ENCODE assay signal across 19 cellular contexts in genomic region chr4:109833756-109834155, GRCh38. TPM values are rescaled to one million over a fixed set of nuclear protein-coding genes. Genes with fewer than 3 reads are reported as not detected.
A peak's percentile ranks its signal among the peaks of the same experiment; 100 is the strongest.
DNase-seq lines count a peak whose midpoint lies in the region; ATAC-seq, FAIRE-seq and TF ChIP-seq lines count a peak whose summit lies in the region.
"Had no signal": no experiment of that assay in that cellular context is flagged by ENCODE, and none has a peak within 500 bp of the region (broad histone marks: within the 10 kb centered on the region; RNA-seq: fewer than 3 reads in every experiment).

No MANE protein-coding gene starts in this region.

- H4K8ac ChIP-seq in IMR-90 (ENCODE audit: low read depth in 2 of 2, low read length in 2 of 2) = no peak overlapping the region

- no peak overlapping the region for H3K4ac ChIP-seq in IMR-90 (ENCODE audit: low read depth, low read length)

- H3K9me3 ChIP-seq in IMR-90 (ENCODE audit: control insufficient read depth, insufficient read depth, low read length) (no peaks in the 10 kb centered on the region), K562 (replicated peaks; ENCODE audit: control insufficient read depth, insufficient read depth, low read depth, low read length) (no peaks in the 10 kb centered on the region)
- H3K9me3 ChIP-seq: A549 had no signal

- no peak for DNase-seq in IMR-90
- DNase-seq in K562 (ENCODE audit: extremely low read depth in 1 of 4, low spot score in 3 of 4) = no peak
- DNase-seq in NCI-H526 (lab: John Stamatoyannopoulos, UW) = no peak
- DNase-seq in amygdala (lab: John Stamatoyannopoulos, UW) = no peak
- DNase-seq: 8988T; C1 segment of cervical spinal cord; Calu3; CD4-positive, alpha-beta memory T cell; COR-L47; DMS53; DMS79 treated with DMSO at 0.1 percent for 48 hours; H9 had no signal

- no peak overlapping the region for H3K18ac ChIP-seq in IMR-90 (ENCODE audit: low read depth, low read length)

- H3K4me1 ChIP-seq in ACC112 (ENCODE audit: control insufficient read depth, insufficient read depth, low read length, unreplicated experiment) (no peaks in the 10 kb centered on the region), IMR-90 (ENCODE audit: control insufficient read depth, insufficient read depth, low read length) (no peaks in the 10 kb centered on the region), K562 (replicated peaks in 1 of 2; ENCODE audit: control insufficient read depth in 2 of 2, insufficient read depth in 2 of 2, low read length in 2 of 2) (no peaks in the 10 kb centered on the region; a peak in 1 of 5 replicates)
- H3K4me1 ChIP-seq: A549 had no signal

- no peak overlapping the region for H2AK5ac ChIP-seq in IMR-90 (ENCODE audit: low read depth, low read length)

- H3K79me2 ChIP-seq in ACC112 (ENCODE audit: control insufficient read depth, insufficient read depth, low read length, unreplicated experiment) (no peaks in the 10 kb centered on the region), K562 (ENCODE audit: control insufficient read depth, insufficient read depth, low read length) (no peaks in the 10 kb centered on the region)

- H2AFZ ChIP-seq in ACC112 (ENCODE audit: low read length, unreplicated experiment) (no peak overlapping the region), IMR-90 (replicated peaks; ENCODE audit: low read length, poor library complexity) (no peak overlapping the region), K562 (ENCODE audit: low read depth, low read length) (no peak overlapping the region)

- no peak for TF ChIP-seq EP300 in K562 (IDR thresholded peaks at IDR 0.05; ENCODE audit: low read length)

- CTCF ChIA-PET in IMR-90 (lab: Yijun Ruan, JAX) = interaction anchor here (0.6 to 1.4 kb wide), 2 partner anchors 17 to 412 kb away, joined by 3 read pairs; no protein-coding TSS in a partner anchor
- CTCF ChIA-PET in K562 (lab: Yijun Ruan, JAX; ENCODE audit: low intra/inter-chr PET ratio) = no interaction called here

- no peak for FAIRE-seq in K562 (lab: Jason Lieb, UNC)
- FAIRE-seq: A549, GM12892 had no signal

- peak overlapping the region; percentile 31 for H3K4me3 ChIP-seq in ACC112 (ENCODE audit: low read depth, low read length)
- no peak overlapping the region for H3K4me3 ChIP-seq in IMR-90 (ENCODE audit: insufficient read depth, low read depth, low read length)
- H3K4me3 ChIP-seq in K562 = no peak overlapping the region
- H3K4me3 ChIP-seq: A549 had no signal

- H4K91ac ChIP-seq in IMR-90 (ENCODE audit: insufficient read depth, low read depth, low read length) = no peak overlapping the region

- TF ChIP-seq CTCF in IMR-90 (conservative IDR thresholded peaks at IDR 0.05; ENCODE audit: low read depth, low read length) (no peak), K562 (IDR thresholded peaks at IDR 0.05 in 2 of 3, conservative IDR thresholded peaks at IDR 0.05 in 1 of 3; ENCODE audit: insufficient read depth in 2 of 3, low read depth in 1 of 3, low read length in 3 of 3) (no peak)

- WGBS in IMR-90 (ENCODE audit: extremely low coverage in 2 of 2, insufficient read length in 1 of 2), 2 experiments = no CpG with 5 or more reads among the region's 4 CpGs
- 50% methylated on average over 4 of the region's 4 CpGs for WGBS in K562 (ENCODE audit: insufficient coverage, low coverage, missing lambda C conversion rate)

- dilution Hi-C loops in IMR-90 (cut with HindIII; ENCODE audit: low sequenced_read_pairs, unreplicated experiment) = no loop called here

- BruUV-seq in IMR-90 (replicated peaks; lab: Mats Ljungman, UMichigan) (no TSS peak), K562 (replicated peaks; lab: Mats Ljungman, UMichigan) (no TSS peak)

- H2BK15ac ChIP-seq in IMR-90 (ENCODE audit: low read depth, low read length) = no peak overlapping the region

- H3K36me3 ChIP-seq in ACC112 (ENCODE audit: insufficient read depth, low read length) (no peaks in the 10 kb centered on the region), IMR-90 (ENCODE audit: control insufficient read depth, insufficient read depth, low read length) (no peaks in the 10 kb centered on the region), K562 (ENCODE audit: control insufficient read depth, insufficient read depth, low read length) (no peaks in the 10 kb centered on the region)

- TF ChIP-seq POLR2A in IMR-90 (IDR thresholded peaks at IDR 0.05; ENCODE audit: low read depth, low read length) (no peak), K562 (conservative IDR thresholded peaks at IDR 0.05) (no peak)

- no peak overlapping the region for H2BK120ac ChIP-seq in IMR-90 (ENCODE audit: low read depth, low read length)

- TF ChIP-seq RAD21 in IMR-90 (IDR thresholded peaks at IDR 0.05; ENCODE audit: low read length) = no peak
- TF ChIP-seq RAD21 in K562 (CRISPR knock-in tag; conservative IDR thresholded peaks at IDR 0.05 in 1 of 2, IDR thresholded peaks at IDR 0.05 in 1 of 2) = no peak

- H3K9ac ChIP-seq in IMR-90 (ENCODE audit: low read depth, low read length) (no peak overlapping the region), K562 (ENCODE audit: insufficient read depth in 1 of 2, low read depth in 2 of 2, low read length in 2 of 2) (no peak overlapping the region)

- H3K27ac ChIP-seq in ACC112 (ENCODE audit: low read depth, low read length) = no peak overlapping the region
- H3K27ac ChIP-seq in IMR-90 (ENCODE audit: insufficient read depth, low read length) = no peak overlapping the region
- H3K27ac ChIP-seq in K562 (ENCODE audit: extremely low read depth, low read depth, low read length) = no peak overlapping the region
- H3K27ac ChIP-seq: A549 had no signal

- H3K56ac ChIP-seq in IMR-90 (ENCODE audit: extremely low read depth, insufficient read depth, low read length) = no peak overlapping the region

- no peak overlapping the region for H3K23ac ChIP-seq in IMR-90 (ENCODE audit: low read depth, low read length)

- no peaks in the 10 kb centered on the region for H3K27me3 ChIP-seq in ACC112 (ENCODE audit: insufficient read depth, low read length)
- no peaks in the 10 kb centered on the region for H3K27me3 ChIP-seq in IMR-90 (ENCODE audit: control insufficient read depth, insufficient read depth, low read length)
- H3K27me3 ChIP-seq in K562 (ENCODE audit: control insufficient read depth in 2 of 2, insufficient read depth in 2 of 2, low read length in 2 of 2) = no peaks in the 10 kb centered on the region

- H3K14ac ChIP-seq in IMR-90 (replicated peaks; ENCODE audit: low read depth, low read length) = no peak overlapping the region

- intact Hi-C loops in IMR-90 (cut with micrococcal nuclease) = no loop called here
- intact Hi-C loops in K562 (cut with micrococcal nuclease) = no loop called here

- no peaks in the 10 kb centered on the region for H4K20me1 ChIP-seq in IMR-90 (ENCODE audit: insufficient read depth, low read length)
- no peaks in the 10 kb centered on the region for H4K20me1 ChIP-seq in K562 (replicated peaks; ENCODE audit: control insufficient read depth, insufficient read depth, low read length)

- POLR2A ChIA-PET in IMR-90 (lab: Charles Lee; ENCODE audit: unreplicated experiment) = no interaction called here
- POLR2A ChIA-PET in K562 (lab: Yijun Ruan, JAX) = no interaction called here

- H3K9me1 ChIP-seq in IMR-90 (ENCODE audit: insufficient read depth, low read length) (no peaks in the 10 kb centered on the region), K562 (ENCODE audit: control insufficient read depth, insufficient read depth, low read length) (no peaks in the 10 kb centered on the region)

- no peak overlapping the region for H2BK5ac ChIP-seq in IMR-90 (ENCODE audit: low read depth, low read length, poor library complexity, severe bottlenecking)

- ATAC-seq in IMR-90 (ENCODE audit: low read depth) = no peak
- no peak for ATAC-seq in K562
- ATAC-seq: A549, HCT116 had no signal

- no peak overlapping the region for H3K4me2 ChIP-seq in IMR-90 (ENCODE audit: low read depth, low read length)
- no peak overlapping the region for H3K4me2 ChIP-seq in K562 (ENCODE audit: insufficient read depth, low read length)
- H3K4me2 ChIP-seq: A549 had no signal

- H4K5ac ChIP-seq in IMR-90 (ENCODE audit: low read depth, low read length) = no peak overlapping the region

- in situ Hi-C loops in IMR-90 (cut with MboI; ENCODE audit: low sequenced_read_pairs) = no loop called here
- in situ Hi-C loops in K562 (cut with MboI) = loop anchor here (10.0 kb wide), 1 partner anchor 399 kb away; the partner anchor contains the start of gene SEC24B

- no peak overlapping the region for H2BK20ac ChIP-seq in IMR-90 (ENCODE audit: low read depth, low read length)

- no peaks in the 10 kb centered on the region for H3K79me1 ChIP-seq in IMR-90 (ENCODE audit: low read depth in 1 of 2, low read length in 2 of 2)

- H2AK9ac ChIP-seq in IMR-90 (replicated peaks; ENCODE audit: low read depth, low read length, poor library complexity) = no peak overlapping the region

RNA-seq across cellular contexts. Expression of gene RRH, which starts 6.0 kb away (rescaled TPM):
- not detected in 2 replicates for total RNA-seq in IMR-90 (2012; rRNA removed)
- 0.05 and 0.11 TPM in 2 replicates for polyA plus RNA-seq in IMR-90 (2012; rRNA removed)
- polyA plus RNA-seq in IMR-90 (2012; cell fraction: cytosol; rRNA removed) = not detected in 2 replicates
- polyA plus RNA-seq in IMR-90 (2012; cell fraction: nucleus; rRNA removed; ENCODE audit: low replicate concordance) = 0.25 TPM in 1 of 2 replicates, not detected in the other
- total RNA-seq in K562 (2011; cell fraction: chromatin; rRNA removed; ENCODE audit: low replicate concordance) = 0.60 and 0.97 TPM in 2 replicates
- total RNA-seq in K562 (2011; cell fraction: nucleolus; rRNA removed) = 0.17 TPM in 1 of 2 replicates, not detected in the other
- total RNA-seq in K562 (2011; cell fraction: nucleoplasm; rRNA removed) = 0.81 and 2.2 TPM in 2 replicates
- total RNA-seq in K562 (2014; rRNA removed) = not detected in 2 replicates
- 0.16 TPM in 1 of 2 replicates, not detected in the other for total RNA-seq in K562 (2014; rRNA removed; fragmentation: Illumina TruSeq; extraction: Trizol)
- total RNA-seq in K562 (2015; rRNA removed; fragmentation: Illumina TruSeq; extraction: Trizol) = 0.18 TPM in 1 of 2 replicates, not detected in the other
- total RNA-seq in K562 (2021) = not detected in 2 replicates
- 0.28 and 0.31 TPM in 2 replicates for polyA plus RNA-seq in K562 (2011; rRNA removed)
- polyA plus RNA-seq in K562 (2011; cell fraction: cytosol; rRNA removed) = 0.04 and 0.15 TPM in 2 replicates
- polyA plus RNA-seq in K562 (2011; cell fraction: nucleus; rRNA removed) = 0.48 and 0.86 TPM in 2 replicates
- polyA plus RNA-seq in K562 (2012) = not detected in 2 replicates
- 0.14 and 0.18 TPM in 2 replicates for polyA plus RNA-seq in K562 (2014; fragmentation: Illumina TruSeq; extraction: Trizol)
- under 1 TPM; 0.04 to 0.07 TPM for polyA plus RNA-seq in K562 (2014; fragmentation: Nextera tagmentation; extraction: Ambion mirVana)
- 0.05 and 0.07 TPM in 2 replicates for polyA plus RNA-seq in K562 (2014; rRNA removed)
- 0.51 TPM in 1 of 2 replicates, not detected in the other for polyA minus RNA-seq in K562 (2011; rRNA and poly(A)+ RNA removed)
- not detected in 2 replicates for polyA minus RNA-seq in K562 (2011; cell fraction: cytosol; rRNA and poly(A)+ RNA removed)
- polyA minus RNA-seq in K562 (2011; cell fraction: nucleus; rRNA and poly(A)+ RNA removed) = 0.67 TPM in 1 of 2 replicates, not detected in the other
- total RNA-seq: Daoy, G401, H4, H9 had no signal
- polyA plus RNA-seq: CD4-positive, alpha-beta memory T cell had no signal

RNA-seq across cellular contexts. Expression of gene LRIT3, which starts 14.2 kb away (rescaled TPM):
- total RNA-seq in IMR-90 (2012; rRNA removed) (not detected in 2 replicates), K562 (2014; rRNA removed) (not detected in 2 replicates), K562 (2014; rRNA removed; fragmentation: Illumina TruSeq; extraction: Trizol) (0.04 and 0.10 TPM in 2 replicates), K562 (2015; rRNA removed; fragmentation: Illumina TruSeq; extraction: Trizol) (0.04 TPM in 1 of 2 replicates, not detected in the other), K562 (2021) (not detected in 2 replicates)
- polyA plus RNA-seq in IMR-90 (2012; rRNA removed) (0.02 TPM in 1 of 2 replicates, not detected in the other), K562 (2011; rRNA removed) (0.10 and 0.20 TPM in 2 replicates), K562 (2014; fragmentation: Illumina TruSeq; extraction: Trizol) (0.04 TPM in 1 of 2 replicates, not detected in the other), K562 (2014; fragmentation: Nextera tagmentation; extraction: Ambion mirVana) (not detected), K562 (2014; rRNA removed) (0.07 TPM in 2 replicates)
- not detected in 2 replicates for polyA plus RNA-seq in IMR-90 (2012; cell fraction: cytosol; rRNA removed)
- 0.02 and 0.11 TPM in 2 replicates for polyA plus RNA-seq in IMR-90 (2012; cell fraction: nucleus; rRNA removed; ENCODE audit: low replicate concordance)
- 0.19 and 0.60 TPM in 2 replicates for total RNA-seq in K562 (2011; cell fraction: chromatin; rRNA removed; ENCODE audit: low replicate concordance)
- total RNA-seq in K562 (2011; cell fraction: nucleolus; rRNA removed) = 0.13 and 0.17 TPM in 2 replicates
- 0.15 TPM in 1 of 2 replicates, not detected in the other for total RNA-seq in K562 (2011; cell fraction: nucleoplasm; rRNA removed)
- 0.03 and 0.16 TPM in 2 replicates for polyA plus RNA-seq in K562 (2011; cell fraction: cytosol; rRNA removed)
- 0.26 and 0.84 TPM in 2 replicates for polyA plus RNA-seq in K562 (2011; cell fraction: nucleus; rRNA removed)
- polyA plus RNA-seq in K562 (2012) = 0.04 and 0.05 TPM in 2 replicates
- polyA minus RNA-seq in K562 (2011; rRNA and poly(A)+ RNA removed) = 0.36 TPM in 1 of 2 replicates, not detected in the other
- 0.36 TPM in 1 of 2 replicates, not detected in the other for polyA minus RNA-seq in K562 (2011; cell fraction: cytosol; rRNA and poly(A)+ RNA removed)
- polyA minus RNA-seq in K562 (2011; cell fraction: nucleus; rRNA and poly(A)+ RNA removed) = 0.13 and 0.56 TPM in 2 replicates
- total RNA-seq: Daoy, G401, H4 had no signal
- polyA plus RNA-seq: CD4-positive, alpha-beta memory T cell had no signal

RNA-seq across cellular contexts. Expression of gene GAR1, which starts 18.2 kb away (rescaled TPM):
- total RNA-seq in IMR-90 (2012; rRNA removed) (1.1 and 4.4 TPM in 2 replicates), K562 (2014; rRNA removed) (63.0 and 75.3 TPM in 2 replicates), K562 (2014; rRNA removed; fragmentation: Illumina TruSeq; extraction: Trizol) (47.6 and 56.1 TPM in 2 replicates), K562 (2015; rRNA removed; fragmentation: Illumina TruSeq; extraction: Trizol) (54.7 and 68.2 TPM in 2 replicates), K562 (2021) (78.7 and 86.1 TPM in 2 replicates)
- polyA plus RNA-seq in IMR-90 (2012; rRNA removed) (18.2 and 22.0 TPM in 2 replicates), K562 (2011; rRNA removed) (49.6 and 81.8 TPM in 2 replicates), K562 (2014; fragmentation: Illumina TruSeq; extraction: Trizol) (151 and 171 TPM in 2 replicates), K562 (2014; fragmentation: Nextera tagmentation; extraction: Ambion mirVana) (10 to 100 TPM; 35.7 to 44.2 TPM), K562 (2014; rRNA removed) (179 and 194 TPM in 2 replicates)
- polyA plus RNA-seq in IMR-90 (2012; cell fraction: cytosol; rRNA removed) = 4.6 and 5.9 TPM in 2 replicates
- 0.89 and 6.2 TPM in 2 replicates for polyA plus RNA-seq in IMR-90 (2012; cell fraction: nucleus; rRNA removed; ENCODE audit: low replicate concordance)
- total RNA-seq in K562 (2011; cell fraction: chromatin; rRNA removed; ENCODE audit: low replicate concordance) = 7.4 and 24.1 TPM in 2 replicates
- 5.0 and 6.8 TPM in 2 replicates for total RNA-seq in K562 (2011; cell fraction: nucleolus; rRNA removed)
- total RNA-seq in K562 (2011; cell fraction: nucleoplasm; rRNA removed) = 16.8 and 24.8 TPM in 2 replicates
- polyA plus RNA-seq in K562 (2011; cell fraction: cytosol; rRNA removed) = 12.3 and 24.5 TPM in 2 replicates
- polyA plus RNA-seq in K562 (2011; cell fraction: nucleus; rRNA removed) = 9.6 and 14.6 TPM in 2 replicates
- 68.9 and 285 TPM in 2 replicates for polyA plus RNA-seq in K562 (2012)
- 18.4 and 20.3 TPM in 2 replicates for polyA minus RNA-seq in K562 (2011; rRNA and poly(A)+ RNA removed)
- 11.5 and 12.1 TPM in 2 replicates for polyA minus RNA-seq in K562 (2011; cell fraction: cytosol; rRNA and poly(A)+ RNA removed)
- polyA minus RNA-seq in K562 (2011; cell fraction: nucleus; rRNA and poly(A)+ RNA removed) = 4.3 and 9.1 TPM in 2 replicates

RNA-seq across cellular contexts. Expression of gene CFI, which starts 32.0 kb away (rescaled TPM):
- total RNA-seq in IMR-90 (2012; rRNA removed) (0.18 and 0.28 TPM in 2 replicates), K562 (2014; rRNA removed) (0.41 and 1.4 TPM in 2 replicates), K562 (2014; rRNA removed; fragmentation: Illumina TruSeq; extraction: Trizol) (0.61 and 0.62 TPM in 2 replicates), K562 (2015; rRNA removed; fragmentation: Illumina TruSeq; extraction: Trizol) (8.3 and 8.4 TPM in 2 replicates), K562 (2021) (0.94 and 0.95 TPM in 2 replicates)
- polyA plus RNA-seq in IMR-90 (2012; rRNA removed) (0.10 and 0.12 TPM in 2 replicates), K562 (2011; rRNA removed) (0.22 and 0.54 TPM in 2 replicates), K562 (2014; fragmentation: Illumina TruSeq; extraction: Trizol) (0.58 and 1.00 TPM in 2 replicates), K562 (2014; fragmentation: Nextera tagmentation; extraction: Ambion mirVana) (1 to 10 TPM in 1 of 2 experiments, under 1 TPM in 1; 0.30 to 1.1 TPM), K562 (2014; rRNA removed) (0.46 and 0.72 TPM in 2 replicates)
- 0.02 TPM in 2 replicates for polyA plus RNA-seq in IMR-90 (2012; cell fraction: cytosol; rRNA removed)
- 0.46 TPM in 1 of 2 replicates, not detected in the other for polyA plus RNA-seq in IMR-90 (2012; cell fraction: nucleus; rRNA removed; ENCODE audit: low replicate concordance)
- total RNA-seq in K562 (2011; cell fraction: chromatin; rRNA removed; ENCODE audit: low replicate concordance) = 0.23 TPM in 1 of 2 replicates, not detected in the other
- total RNA-seq in K562 (2011; cell fraction: nucleolus; rRNA removed) = not detected in 2 replicates
- 0.31 TPM in 1 of 2 replicates, not detected in the other for total RNA-seq in K562 (2011; cell fraction: nucleoplasm; rRNA removed)
- polyA plus RNA-seq in K562 (2011; cell fraction: cytosol; rRNA removed) = 0.06 and 0.12 TPM in 2 replicates
- polyA plus RNA-seq in K562 (2011; cell fraction: nucleus; rRNA removed) = 0.10 and 0.26 TPM in 2 replicates
- polyA plus RNA-seq in K562 (2012) = 2.5 and 3.9 TPM in 2 replicates
- 0.33 TPM in 1 of 2 replicates, not detected in the other for polyA minus RNA-seq in K562 (2011; rRNA and poly(A)+ RNA removed)
- polyA minus RNA-seq in K562 (2011; cell fraction: cytosol; rRNA and poly(A)+ RNA removed) = 0.73 TPM in 1 of 2 replicates, not detected in the other
- polyA minus RNA-seq in K562 (2011; cell fraction: nucleus; rRNA and poly(A)+ RNA removed) = not detected in 2 replicates
- total RNA-seq: CD4-positive, alpha-beta memory T cell; G401; H9 had no signal
- polyA plus RNA-seq: CD4-positive, alpha-beta memory T cell had no signal
